8 cellular contexts compared by ENCODE assay signal in the genomic region with DNA sequence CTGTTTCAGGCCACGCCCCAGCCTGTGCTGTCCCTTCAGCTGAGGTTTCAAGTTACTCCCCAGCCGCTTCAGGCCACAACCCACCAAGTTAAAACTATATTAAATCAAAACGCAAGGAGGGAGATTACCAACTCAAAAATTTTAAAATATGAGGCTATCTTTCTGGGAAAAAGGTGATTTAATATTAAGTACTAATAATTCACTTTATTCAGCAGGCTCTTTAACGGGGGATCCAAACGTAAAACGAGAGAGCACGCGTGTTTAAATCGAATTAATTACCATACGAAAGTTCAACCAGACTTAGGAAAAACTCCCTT. TPM values are rescaled to one million over a fixed set of nuclear protein-coding genes. Genes with fewer than 3 reads are reported as not detected.
DNase-seq lines count a peak whose midpoint lies in the region; ATAC-seq and TF ChIP-seq lines count a peak whose summit lies in the region.

No MANE protein-coding gene starts in this region.

- H2AFZ ChIP-seq in mammary epithelial cell (ENCODE audit: low read depth, low read length): peak overlapping the region; percentile 90

- peaks cover 22% of the 10 kb centered on the region for H3K4me1 ChIP-seq in mammary epithelial cell (ENCODE audit: insufficient read depth, low read length)
- no peaks in the 10 kb centered on the region for H3K4me1 ChIP-seq in left lung

- intact Hi-C loops in mammary epithelial cell (cut with micrococcal nuclease) (loop anchor here (1.0 to 5.0 kb wide), 5 partner anchors 27 to 115 kb away; no protein-coding TSS in a partner anchor), left lung (cut with DNase I) (no loop called here)

- peak; percentile 61 for ATAC-seq in GM21360 (IDR thresholded peaks at IDR 0.05; ENCODE audit: unreplicated experiment)
- ATAC-seq in HG03469 (IDR thresholded peaks at IDR 0.05; ENCODE audit: unreplicated experiment): peak; percentile 35
- ATAC-seq in left lung: peak; percentile 98

- H3K4me3 ChIP-seq in mammary epithelial cell (replicated peaks in 1 of 3; ENCODE audit: insufficient read depth in 1 of 3, low read depth in 2 of 3, low read length in 3 of 3) (peak overlapping the region; percentile 36 to 45 (median 42)), left lung (peak overlapping the region in 1 of 2 donors; percentile 14)

- peak overlapping the region; percentile 81 for H3K4me2 ChIP-seq in mammary epithelial cell (ENCODE audit: insufficient read depth, low read depth, low read length)

- DNase-seq in COLO829 (ENCODE audit: low spot score) (peak; percentile 93), mammary epithelial cell (no peak), left lung (peak; percentile 73 to 82), ureter (ENCODE audit: low spot score) (peak; percentile 72), Kasumi-1 (lab: John Stamatoyannopoulos, UW) (no peak)
- no peak for DNase-seq in activated CD8-positive, alpha-beta memory T cell treated with anti-CD3 and anti-CD28 coated beads for 24 hours

- BruUV-seq in mammary epithelial cell (replicated peaks; lab: Mats Ljungman, UMichigan): no TSS peak

- no peaks in the 10 kb centered on the region for H3K9me3 ChIP-seq in mammary epithelial cell (replicated peaks; ENCODE audit: insufficient read depth, low read length)
- H3K9me3 ChIP-seq in left lung: no peaks in the 10 kb centered on the region

- TF ChIP-seq CTCF in mammary epithelial cell (conservative IDR thresholded peaks at IDR 0.05 in 1 of 2, IDR thresholded peaks at IDR 0.05 in 1 of 2; ENCODE audit: extremely low read depth in 1 of 2, insufficient read depth in 1 of 2, low read depth in 1 of 2, low read length in 2 of 2) (no peak), left lung (IDR thresholded peaks at IDR 0.05) (no peak)

- H3K36me3 ChIP-seq in mammary epithelial cell (ENCODE audit: insufficient read depth, low read length) (no peaks in the 10 kb centered on the region), left lung (no peaks in the 10 kb centered on the region)

- WGBS in mammary epithelial cell (ENCODE audit: low coverage, missing lambda C conversion rate): 55% methylated on average over 10 of the region's 10 CpGs

- H3K27me3 ChIP-seq in mammary epithelial cell (ENCODE audit: insufficient read depth, low read length) (no peaks in the 10 kb centered on the region), left lung (no peaks in the 10 kb centered on the region)

- dilution Hi-C loops in mammary epithelial cell (cut with HindIII; ENCODE audit: low sequenced_read_pairs): no loop called here

- H3K9ac ChIP-seq in mammary epithelial cell (ENCODE audit: insufficient read depth, low read length): peak overlapping the region; percentile 65

- H3K79me2 ChIP-seq in mammary epithelial cell (ENCODE audit: insufficient read depth, low read length): no peaks in the 10 kb centered on the region

- CTCF ChIA-PET in mammary epithelial cell (lab: Charles Lee; ENCODE audit: low non-redundant PET): interaction anchor here (0.8 kb wide), 1 partner anchor 33 kb away, joined by 3 read pairs; no protein-coding TSS in a partner anchor

- in situ Hi-C loops in mammary epithelial cell (cut with MboI; ENCODE audit: low sequenced_read_pairs in 2 of 2): no loop called here

- no peaks in the 10 kb centered on the region for H4K20me1 ChIP-seq in mammary epithelial cell (ENCODE audit: insufficient read depth, low read length)

- peak overlapping the region; percentile 70 for H3K27ac ChIP-seq in mammary epithelial cell (ENCODE audit: insufficient read depth, low read depth, low read length)
- no peak overlapping the region for H3K27ac ChIP-seq in left lung

RNA-seq across cellular contexts. Expression of a gene that starts 1.2 kb away (rescaled TPM):
- not detected for total RNA-seq in mammary epithelial cell
- not detected for polyA plus RNA-seq in mammary epithelial cell
- polyA minus RNA-seq in mammary epithelial cell: not detected
- total RNA-seq in left lung: not detected
- total RNA-seq in ureter: 1.6 TPM

RNA-seq across cellular contexts. Expression of a gene that starts 20.3 kb away (rescaled TPM):
- total RNA-seq in mammary epithelial cell (1 to 10 TPM; 1.0 to 1.7 TPM), left lung (not detected), ureter (11.1 TPM)
- 4.7 TPM for polyA plus RNA-seq in mammary epithelial cell
- 0.83 TPM for polyA minus RNA-seq in mammary epithelial cell

Comparison
In these comparisons a context has a peak if more than half of its experiments do, and no peak if none do; other contexts are left out.
1. DNase-seq: peak in COLO829 (single experiment), left lung (2 of 2) and ureter (single experiment); none in mammary epithelial cell (single experiment), Kasumi-1 (0 of 2) and activated CD8-positive, alpha-beta memory T cell treated with anti-CD3 and anti-CD28 coated beads for 24 hours (single experiment).
2. ATAC-seq: peak in every context shown above with its lines; median percentile 98 in left lung; 61 in GM21360; 35 in HG03469.